Comparison of ENCODE assay signal across 1 cellular context in genomic region chr6:16472349-16473069, GRCh38.
TF ChIP-seq lines count a peak whose summit lies in the region.

No MANE protein-coding gene starts in this region.

TF ChIP-seq in IMR-90, 13 proteins besides CTCF, POLR2A, EP300 and RAD21 (continued from another document):
- TF ChIP-seq ELK1 (IDR thresholded peaks at IDR 0.05; ENCODE audit: borderline replicate concordance, low read depth, low read length) (no peak), USF2 (IDR thresholded peaks at IDR 0.05; ENCODE audit: low read depth, low read length) (no peak), CEBPB (IDR thresholded peaks at IDR 0.05; ENCODE audit: low read depth, low read length) (peak; percentile 92), MXI1 (IDR thresholded peaks at IDR 0.05; ENCODE audit: borderline replicate concordance, low read depth, low read length) (0 out of 2 replicates have a peak, but pooled peaks have one; percentile 12), BHLHE40 (IDR thresholded peaks at IDR 0.05; ENCODE audit: low read depth, low read length) (peak; percentile 39; the same call in 1 of the 2 replicates), NFE2L2 (IDR thresholded peaks at IDR 0.05; ENCODE audit: low read depth, low read length) (peak; percentile 15; the same call in 1 of the 2 replicates)
